ENCODE assay signal across 12 cellular contexts in the genomic region with DNA sequence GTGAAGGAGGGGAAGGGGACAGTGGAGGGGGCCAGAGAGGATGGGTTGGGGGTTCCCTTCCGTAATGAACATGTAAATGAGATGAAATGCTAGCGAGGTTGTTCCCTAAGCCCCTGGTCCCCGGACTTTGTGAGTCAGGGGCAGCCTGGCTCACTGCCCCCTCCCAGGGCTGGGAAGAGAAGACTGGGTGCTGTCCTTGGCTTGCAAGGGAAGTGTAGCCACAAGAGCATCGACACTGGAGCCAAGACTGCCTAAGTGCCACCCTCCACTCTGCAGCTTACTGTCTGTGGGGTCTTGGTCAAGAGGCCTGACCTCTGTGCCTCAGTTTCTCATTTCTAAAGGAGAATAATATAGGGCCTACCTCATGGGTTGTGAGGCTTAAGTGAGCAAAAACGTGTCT. TPM values are rescaled to one million over a fixed set of nuclear protein-coding genes. Genes with fewer than 3 reads are reported as not detected.
A peak's percentile ranks its signal among the peaks of the same experiment; 100 is the strongest.
DNase-seq lines count a peak whose midpoint lies in the region; ATAC-seq, FAIRE-seq and TF ChIP-seq lines count a peak whose summit lies in the region.
"Had no signal": no experiment of that assay in that cellular context is flagged by ENCODE, and none has a peak within 500 bp of the region (broad histone marks: within the 10 kb centered on the region; RNA-seq: fewer than 3 reads in every experiment).

No MANE protein-coding gene starts in this region.

- peak overlapping the region; percentile 71 for H3K4me3 Mint-ChIP-seq in type B pancreatic cell

- no peaks in the 10 kb centered on the region for H3K9me3 ChIP-seq in heart left ventricle
- no peaks in the 10 kb centered on the region for H3K9me3 ChIP-seq in H1 (ENCODE audit: insufficient read depth in 2 of 2, low read depth in 1 of 2, low read length in 1 of 2)
- H3K9me3 ChIP-seq in mucosa of stomach (ENCODE audit: control insufficient read depth, low read length), result no peaks in the 10 kb centered on the region

- no peak overlapping the region for H2BK5ac ChIP-seq in H1 (ENCODE audit: low read depth, low read length)

- no peak for TF ChIP-seq CTCF in heart left ventricle (IDR thresholded peaks at IDR 0.05)
- no peak for TF ChIP-seq CTCF in H1 (IDR thresholded peaks at IDR 0.05; ENCODE audit: control extremely low read depth in 1 of 3, insufficient read depth in 1 of 3, low read depth in 1 of 3, low read length in 3 of 3)
- TF ChIP-seq CTCF in type B pancreatic cell (conservative IDR thresholded peaks at IDR 0.05), result no peak

- peaks cover 0 to 71% (median 53%) of the 10 kb centered on the region in 12 donors for H3K4me1 ChIP-seq in heart left ventricle
- peaks cover 0 to 10% (median 5%) of the 10 kb centered on the region in 4 experiments; a peak in 4 of 7 replicates for H3K4me1 ChIP-seq in H1 (replicated peaks in 1 of 4; ENCODE audit: control insufficient read depth in 3 of 4, insufficient read depth in 4 of 4, low read length in 3 of 4)
- H3K4me1 ChIP-seq in mucosa of stomach (ENCODE audit: control insufficient read depth, insufficient read depth, low read length), result peaks cover 5% of the 10 kb centered on the region

- peaks cover 38% of the 10 kb centered on the region for H3K4me1 Mint-ChIP-seq in type B pancreatic cell (ENCODE audit: unreplicated experiment)

- H3K79me2 ChIP-seq in H1 (ENCODE audit: control insufficient read depth in 1 of 2, insufficient read depth in 2 of 2, low read length in 2 of 2), result no peaks in the 10 kb centered on the region

- H3K4me3 ChIP-seq in heart left ventricle, result peak overlapping the region; percentile 30 to 91 (median 72)
- peak overlapping the region in 3 of 4 experiments; percentile 11 to 55 (median 19); a peak in 4 of 8 replicates for H3K4me3 ChIP-seq in H1 (ENCODE audit: extremely low read depth in 1 of 4, insufficient read depth in 2 of 4, low read depth in 3 of 4, low read length in 4 of 4)
- no peak overlapping the region for H3K4me3 ChIP-seq in mucosa of stomach (ENCODE audit: low read length)

- H3K9me3 Mint-ChIP-seq in type B pancreatic cell, result no peaks in the 10 kb centered on the region

- no peak overlapping the region for H3K23ac ChIP-seq in H1 (ENCODE audit: insufficient read length)

- H3K36me3 Mint-ChIP-seq in type B pancreatic cell, result no peaks in the 10 kb centered on the region

- no peaks in the 10 kb centered on the region for H4K20me1 ChIP-seq in H1 (replicated peaks in 1 of 2; ENCODE audit: control insufficient read depth in 1 of 2, insufficient read depth in 2 of 2, low read length in 2 of 2)

- H3K36me3 ChIP-seq in heart left ventricle (no peaks in the 10 kb centered on the region), H1 (ENCODE audit: control insufficient read depth in 2 of 4, insufficient read depth in 4 of 4, low read length in 3 of 4) (no peaks in the 10 kb centered on the region), mucosa of stomach (ENCODE audit: control insufficient read depth, insufficient read depth, low read length) (no peaks in the 10 kb centered on the region)

- H3K14ac ChIP-seq in H1 (ENCODE audit: insufficient read length), result no peak overlapping the region

- peak overlapping the region; percentile 50 for H3K27ac Mint-ChIP-seq in type B pancreatic cell

- H4K8ac ChIP-seq in H1 (ENCODE audit: extremely low read depth, insufficient read depth, low read length), result peak overlapping the region; percentile 54; the same call in 1 of the 2 replicates

- TF ChIP-seq RAD21 in H1 (IDR thresholded peaks at IDR 0.05 in 1 of 2, conservative IDR thresholded peaks at IDR 0.05 in 1 of 2; ENCODE audit: low read depth in 2 of 2, low read length in 2 of 2), result no peak

- peaks cover 0 to 28% (median 0%) of the 10 kb centered on the region in 9 donors for H3K27me3 ChIP-seq in heart left ventricle
- H3K27me3 ChIP-seq in H1 (replicated peaks in 1 of 4; ENCODE audit: control insufficient read depth in 3 of 4, extremely low read depth in 1 of 4, insufficient read depth in 3 of 4, low read length in 3 of 4), result peaks cover 8 to 49% (median 39%) of the 10 kb centered on the region in 4 experiments
- H3K27me3 ChIP-seq in mucosa of stomach (ENCODE audit: control insufficient read depth, insufficient read depth, low read length), result peaks cover 47% of the 10 kb centered on the region

- H4K5ac ChIP-seq in H1 (ENCODE audit: insufficient read length, low read depth, low read length), result no peak overlapping the region

- H2AK5ac ChIP-seq in H1 (ENCODE audit: low read depth, low read length), result no peak overlapping the region

- no peak for FAIRE-seq in H1 (lab: Jason Lieb, UNC)

- H3K27ac ChIP-seq in heart left ventricle (peak overlapping the region; percentile 80 to 99 (median 93)), H1 (ENCODE audit: low read depth, low read length) (no peak overlapping the region)

- 0 out of 2 replicates have a peak overlapping the region, but pooled peaks have one; percentile 65 for H3K18ac ChIP-seq in H1 (ENCODE audit: extremely low read depth, low read length)

- CTCF ChIA-PET in H1 (lab: Charles Lee; ENCODE audit: partially characterized antibody), result interaction anchor here (1.0 to 31.4 kb wide), 10 partner anchors 18 to 209 kb away, joined by 3 to 719 read pairs (median 83); a partner anchor contains a TSS

- intact Hi-C loops in heart left ventricle (cut with DNase I), result loop anchor here in 3 of 10 donors (2.0 to 10.0 kb wide), 4 partner anchors 27 to 209 kb away; a partner anchor contains a TSS
- intact Hi-C loops in Right ventricle myocardium inferior (cut with DNase I), result loop anchor here (5.0 to 10.0 kb wide), 2 partner anchors 181 to 207 kb away; no protein-coding TSS in a partner anchor
- intact Hi-C loops in sciatic nerve (cut with DNase I), result no loop called here

- no peak overlapping the region for H2AFZ ChIP-seq in H1 (ENCODE audit: low read length)

- peaks cover 75% of the 10 kb centered on the region for H3K27me3 Mint-ChIP-seq in type B pancreatic cell

- no peak for TF ChIP-seq EP300 in H1 (IDR thresholded peaks at IDR 0.05; ENCODE audit: borderline replicate concordance in 1 of 2, low read depth in 2 of 2, low read length in 2 of 2)

- H3K9ac ChIP-seq in H1 (replicated peaks in 1 of 4; ENCODE audit: extremely low read depth in 1 of 4, low read depth in 3 of 4, low read length in 3 of 4) (no peak overlapping the region), mucosa of stomach (ENCODE audit: low read length) (peak overlapping the region; percentile 39)

- TF ChIP-seq POLR2A in heart left ventricle (IDR thresholded peaks at IDR 0.05), result no peak
- TF ChIP-seq POLR2A in H1 (IDR thresholded peaks at IDR 0.05; ENCODE audit: control extremely low read depth in 1 of 2, low read depth in 2 of 2, low read length in 2 of 2), result no peak

- H4K91ac ChIP-seq in H1 (replicated peaks; ENCODE audit: insufficient read length, low read length), result peak overlapping the region; percentile 77

- peaks cover 2% of the 10 kb centered on the region; the same call in 1 of the 2 replicates for H3K23me2 ChIP-seq in H1 (ENCODE audit: low read depth, low read length)

- peak overlapping the region; percentile 37 to 67; a peak in 3 of 4 replicates for H3K4me2 ChIP-seq in H1 (ENCODE audit: insufficient read depth in 1 of 2, low read depth in 2 of 2, low read length in 2 of 2)

- POLR2A ChIA-PET in H1 (lab: Charles Lee; ENCODE audit: partially characterized antibody), result interaction anchor here (1.0 to 2.3 kb wide), 4 partner anchors 28 to 168 kb away, joined by 3 to 6 read pairs (median 4); no protein-coding TSS in a partner anchor

- H2BK12ac ChIP-seq in H1 (ENCODE audit: low read depth, low read length), result 0 out of 2 replicates have a peak overlapping the region, but pooled peaks have one; percentile 68

- no peak overlapping the region for H3K4ac ChIP-seq in H1 (replicated peaks; ENCODE audit: insufficient read length, low read depth, low read length)

- ATAC-seq in heart left ventricle (no peak), Right ventricle myocardium inferior (no peak), GM21717 (IDR thresholded peaks at IDR 0.05; ENCODE audit: unreplicated experiment) (no peak), sciatic nerve (no peak)
- ATAC-seq: activated CD4-positive, CD25-positive, alpha-beta regulatory T cell treated with anti-CD3 and anti-CD28 coated beads, Interleukin-2, amount 50 U/mL, for 24 hours had no signal

- no peak overlapping the region for H2BK15ac ChIP-seq in H1 (ENCODE audit: low read length)

- DNase-seq in heart left ventricle (peak in 2 of 5 donors; percentile 17 to 21), Right ventricle myocardium inferior (ENCODE audit: missing footprints) (no peak), H1 (ENCODE audit: low read depth in 1 of 2, low spot score in 2 of 2) (no peak), type B pancreatic cell (ENCODE audit: extremely low spot score, unreplicated experiment) (no peak), sciatic nerve (ENCODE audit: low spot score) (no peak), NCI-H226 (no peak)
- DNase-seq: activated naive CD4-positive, alpha-beta T cell treated with Interleukin-2 at 50 U/mL for 16 hours had no signal

- H3K56ac ChIP-seq in H1 (replicated peaks; ENCODE audit: insufficient read length, low read depth, low read length), result no peak overlapping the region

- H2BK120ac ChIP-seq in H1 (replicated peaks; ENCODE audit: low read depth, low read length), result no peak overlapping the region

- H3K79me1 ChIP-seq in H1 (ENCODE audit: low read depth, low read length), result no peaks in the 10 kb centered on the region

- H2BK20ac ChIP-seq in H1 (ENCODE audit: low read length), result no peak overlapping the region

- 19 to 39% (median 31%) methylated on average over 4 to 5 of the region's 5 CpGs for WGBS in heart left ventricle, 4 donors
- 34% methylated on average over 5 of the region's 5 CpGs; no CpG with 5 or more reads in 1 of the 2 experiments for WGBS in H1 (ENCODE audit: extremely low coverage in 1 of 2, insufficient coverage in 1 of 2, insufficient read length in 1 of 2, insufficient replicate concordance in 2 of 2, low coverage in 1 of 2, low lambda C conversion rate in 2 of 2, missing lambda C conversion rate in 1 of 2), 2 experiments

RNA-seq across cellular contexts. Expression of a gene that starts 0.5 kb away (rescaled TPM):
- 10 to 100 TPM in 2 of 9 donors, 1 to 10 TPM in 7; 4.1 to 14.7 (median 7.5) TPM for total RNA-seq in heart left ventricle
- polyA plus RNA-seq in heart left ventricle, result 1 to 10 TPM; 7.1 TPM
- total RNA-seq in Right ventricle myocardium inferior, result 8.1 TPM
- 0.71 and 0.82 TPM in 2 replicates for total RNA-seq in H1 (2021; fragmentation: NEBNext Ultra II Directional; extraction: Animal tissue kit (Norgen Biotek cat#: 25700))
- 0.63 and 0.77 TPM in 2 replicates for polyA plus RNA-seq in H1 (2011; rRNA removed)
- 0.44 TPM for polyA plus RNA-seq in H1 (2011; cell fraction: cytosol; rRNA removed)
- 3.3 TPM for polyA plus RNA-seq in H1 (2011; cell fraction: nucleus; rRNA removed)
- polyA plus RNA-seq in H1 (2012, experiment 1 of 2), result 0.26 to 0.88 TPM (median 0.65 TPM) in 4 replicates
- 0.39 TPM for polyA plus RNA-seq in H1 (2012, experiment 2 of 2)
- polyA plus RNA-seq in H1 (2013, experiment 1 of 2), result 0.53 TPM
- polyA plus RNA-seq in H1 (2013, experiment 2 of 2), result 0.42 TPM
- polyA minus RNA-seq in H1 (2011; rRNA and poly(A)+ RNA removed), result 0.13 and 0.22 TPM in 2 replicates
- 0.37 TPM for polyA minus RNA-seq in H1 (2011; cell fraction: cytosol; rRNA and poly(A)+ RNA removed)
- 1.5 TPM for polyA minus RNA-seq in H1 (2011; cell fraction: nucleus; rRNA and poly(A)+ RNA removed)
- total RNA-seq in type B pancreatic cell (ENCODE audit: low replicate concordance), result 0.14 and 11.7 TPM in 2 replicates
- total RNA-seq in sciatic nerve, result 74.7 TPM
- total RNA-seq: RPMI7951 had no signal

RNA-seq across cellular contexts. Expression of a gene that starts 26.4 kb away (rescaled TPM):
- total RNA-seq in heart left ventricle (under 1 TPM in 1 of 9 donors, not detected in 8; 0.27 TPM), Right ventricle myocardium inferior (not detected), type B pancreatic cell (ENCODE audit: low replicate concordance) (0.58 TPM in 1 of 2 replicates, not detected in the other), sciatic nerve (2.5 TPM)
- polyA plus RNA-seq in heart left ventricle (under 1 TPM; 0.06 to 0.42 TPM), H1 (2011; rRNA removed) (0.05 and 0.16 TPM in 2 replicates)
- total RNA-seq in H1 (2021; fragmentation: NEBNext Ultra II Directional; extraction: Animal tissue kit (Norgen Biotek cat#: 25700)), result not detected in 2 replicates
- polyA plus RNA-seq in H1 (2011; cell fraction: cytosol; rRNA removed), result 0.27 TPM
- polyA plus RNA-seq in H1 (2011; cell fraction: nucleus; rRNA removed), result 0.46 TPM
- polyA plus RNA-seq in H1 (2012, experiment 1 of 2), result 0.12 to 0.59 TPM (median 0.31 TPM) in 4 replicates
- polyA plus RNA-seq in H1 (2012, experiment 2 of 2), result not detected
- 0.12 TPM for polyA plus RNA-seq in H1 (2013, experiment 1 of 2)
- polyA plus RNA-seq in H1 (2013, experiment 2 of 2), result 0.11 TPM
- polyA minus RNA-seq in H1 (2011; rRNA and poly(A)+ RNA removed), result 0.24 TPM in 1 of 2 replicates, not detected in the other
- polyA minus RNA-seq in H1 (2011; cell fraction: cytosol; rRNA and poly(A)+ RNA removed), result not detected
- not detected for polyA minus RNA-seq in H1 (2011; cell fraction: nucleus; rRNA and poly(A)+ RNA removed)
- total RNA-seq: omental fat pad, RPMI7951 had no signal

RNA-seq across cellular contexts. Expression of a gene that starts 33.3 kb away (rescaled TPM):
- 1 to 10 TPM in 5 of 9 donors, under 1 TPM in 4; 0.22 to 1.6 (median 1.1) TPM for total RNA-seq in heart left ventricle
- polyA plus RNA-seq in heart left ventricle, result 1 to 10 TPM in 1 of 2 donors, under 1 TPM in 1; 0.30 to 1.4 TPM
- total RNA-seq in Right ventricle myocardium inferior, result 2.4 TPM
- total RNA-seq in H1 (2021; fragmentation: NEBNext Ultra II Directional; extraction: Animal tissue kit (Norgen Biotek cat#: 25700)), result 0.24 and 0.27 TPM in 2 replicates
- 0.12 and 0.13 TPM in 2 replicates for polyA plus RNA-seq in H1 (2011; rRNA removed)
- 0.06 TPM for polyA plus RNA-seq in H1 (2011; cell fraction: cytosol; rRNA removed)
- 0.74 TPM for polyA plus RNA-seq in H1 (2011; cell fraction: nucleus; rRNA removed)
- 0.05 to 0.15 TPM (median 0.13 TPM) in 3 of 4 replicates, not detected in the other for polyA plus RNA-seq in H1 (2012, experiment 1 of 2)
- 0.05 TPM for polyA plus RNA-seq in H1 (2012, experiment 2 of 2)
- 0.18 TPM for polyA plus RNA-seq in H1 (2013, experiment 1 of 2)
- polyA plus RNA-seq in H1 (2013, experiment 2 of 2), result 0.06 TPM
- polyA minus RNA-seq in H1 (2011; rRNA and poly(A)+ RNA removed), result 0.12 and 0.13 TPM in 2 replicates
- polyA minus RNA-seq in H1 (2011; cell fraction: cytosol; rRNA and poly(A)+ RNA removed), result not detected
- not detected for polyA minus RNA-seq in H1 (2011; cell fraction: nucleus; rRNA and poly(A)+ RNA removed)
- 0.12 and 6.6 TPM in 2 replicates for total RNA-seq in type B pancreatic cell (ENCODE audit: low replicate concordance)
- total RNA-seq in sciatic nerve, result 1.8 TPM
- total RNA-seq: RPMI7951 had no signal

RNA-seq across cellular contexts. Expression of a gene that starts 35.1 kb away (rescaled TPM):
- total RNA-seq in heart left ventricle (under 1 TPM in 7 of 9 donors, not detected in 2; 0.07 to 0.35 (median 0.11) TPM), Right ventricle myocardium inferior (0.46 TPM), type B pancreatic cell (ENCODE audit: low replicate concordance) (1.7 TPM in 1 of 2 replicates, not detected in the other), sciatic nerve (0.40 TPM)
- polyA plus RNA-seq in heart left ventricle (under 1 TPM in 1 of 2 donors, not detected in 1; 0.42 TPM), H1 (2011; rRNA removed) (0.02 TPM in 2 replicates)
- total RNA-seq in H1 (2021; fragmentation: NEBNext Ultra II Directional; extraction: Animal tissue kit (Norgen Biotek cat#: 25700)), result not detected in 2 replicates
- not detected for polyA plus RNA-seq in H1 (2011; cell fraction: cytosol; rRNA removed)
- 0.17 TPM for polyA plus RNA-seq in H1 (2011; cell fraction: nucleus; rRNA removed)
- polyA plus RNA-seq in H1 (2012, experiment 1 of 2), result 0.03 to 0.04 TPM in 2 of 4 replicates, not detected in the others
- polyA plus RNA-seq in H1 (2012, experiment 2 of 2), result 0.03 TPM
- not detected for polyA plus RNA-seq in H1 (2013, experiment 1 of 2)
- under 0.01 TPM for polyA plus RNA-seq in H1 (2013, experiment 2 of 2)
- polyA minus RNA-seq in H1 (2011; rRNA and poly(A)+ RNA removed), result 0.07 TPM in 1 of 2 replicates, not detected in the other
- polyA minus RNA-seq in H1 (2011; cell fraction: cytosol; rRNA and poly(A)+ RNA removed), result not detected
- 0.10 TPM for polyA minus RNA-seq in H1 (2011; cell fraction: nucleus; rRNA and poly(A)+ RNA removed)
- total RNA-seq: RPMI7951 had no signal
